In genomic region chr21:31711745-31712144, GRCh38 we compare ENCODE assay signal across 1 cellular context.
TF ChIP-seq lines count a peak whose summit lies in the region.

No MANE protein-coding gene starts in this region.

TF ChIP-seq in WTC11, 78 proteins besides CTCF, POLR2A, EP300 and RAD21 (continued from another document):
- TF ChIP-seq AFF4 (CRISPR knock-in tag; IDR thresholded peaks at IDR 0.05; ENCODE audit: borderline replicate concordance) (no peak), ZNF532 (CRISPR knock-in tag; IDR thresholded peaks at IDR 0.05; ENCODE audit: borderline replicate concordance) (no peak), TEAD1 (CRISPR knock-in tag; IDR thresholded peaks at IDR 0.05) (no peak), ARID4B (CRISPR knock-in tag; IDR thresholded peaks at IDR 0.05; ENCODE audit: borderline replicate concordance) (no peak), RORB (CRISPR knock-in tag; IDR thresholded peaks at IDR 0.05) (no peak), ZNF281 (CRISPR knock-in tag; IDR thresholded peaks at IDR 0.05) (no peak), NR2C2 (CRISPR knock-in tag; IDR thresholded peaks at IDR 0.05) (no peak), ESRRA (CRISPR knock-in tag; IDR thresholded peaks at IDR 0.05; ENCODE audit: borderline replicate concordance) (no peak), FOXP4 (CRISPR knock-in tag; IDR thresholded peaks at IDR 0.05) (no peak), NFATC4 (CRISPR knock-in tag; IDR thresholded peaks at IDR 0.05) (no peak), EMX1 (CRISPR knock-in tag; IDR thresholded peaks at IDR 0.05) (no peak), USF2 (CRISPR knock-in tag; IDR thresholded peaks at IDR 0.05) (no peak)
